In genomic region chr15:65644282-65644681, GRCh38 we compare ENCODE assay signal across 37 cellular contexts.
"Had no signal": no experiment of that assay in that cellular context is flagged by ENCODE, and none has a peak within 500 bp of the region (broad histone marks: within the 10 kb centered on the region; RNA-seq: fewer than 3 reads in every experiment).

No MANE protein-coding gene starts in this region.

- ATAC-seq: activated T-cell treated with anti-CD3 and anti-CD28 coated beads, Interleukin-2, amount 50 U/mL, for 72 hours; activated T-helper 17 cell treated with anti-CD3 and anti-CD28 coated beads, Interleukin-2, amount 50 U/mL, for 72 hours; PC-3; Right ventricle myocardium inferior; SK-N-SH treated with all-trans-retinoic acid at 6 μM for 48 hours; T-cell; T-helper 17 cell had no signal

- H3K36me3 ChIP-seq: brain microvascular endothelial cell, Peyer's patch had no signal

- H3K27ac Mint-ChIP-seq: activated B cell treated with CpG ODN at 0.5 μM for 24 hours; activated CD4-positive, alpha-beta memory T cell treated with anti-CD3 and anti-CD28 coated beads for 36 hours; activated naive CD8-positive, alpha-beta T cell treated with anti-CD3 and anti-CD28 coated beads for 36 hours had no signal

- H3K4me3 Mint-ChIP-seq: activated B cell treated with CpG ODN at 0.5 μM for 24 hours; activated CD4-positive, alpha-beta memory T cell treated with anti-CD3 and anti-CD28 coated beads for 36 hours; activated naive CD8-positive, alpha-beta T cell treated with anti-CD3 and anti-CD28 coated beads for 36 hours; activated T-cell treated with anti-CD3 and anti-CD28 coated beads, Interleukin-2, amount 50 U/mL, for 72 hours; activated T-helper 17 cell treated with anti-CD3 and anti-CD28 coated beads, Interleukin-2, amount 50 U/mL, for 72 hours; T-cell; T-helper 17 cell had no signal

- H3K27me3 Mint-ChIP-seq: activated B cell treated with CpG ODN at 0.5 μM for 24 hours; activated CD4-positive, alpha-beta memory T cell treated with anti-CD3 and anti-CD28 coated beads for 36 hours; activated naive CD8-positive, alpha-beta T cell treated with anti-CD3 and anti-CD28 coated beads for 36 hours; activated T-helper 17 cell treated with anti-CD3 and anti-CD28 coated beads, Interleukin-2, amount 50 U/mL, for 72 hours; T-cell; T-helper 17 cell had no signal

- H3K4me1 Mint-ChIP-seq: activated naive CD8-positive, alpha-beta T cell treated with anti-CD3 and anti-CD28 coated beads for 36 hours; activated T-helper 17 cell treated with anti-CD3 and anti-CD28 coated beads, Interleukin-2, amount 50 U/mL, for 72 hours; T-cell had no signal

- H3K36me3 Mint-ChIP-seq: activated CD4-positive, alpha-beta memory T cell treated with anti-CD3 and anti-CD28 coated beads for 36 hours had no signal

- H3K9me3 Mint-ChIP-seq: activated B cell treated with CpG ODN at 0.5 μM for 24 hours; activated CD4-positive, alpha-beta memory T cell treated with anti-CD3 and anti-CD28 coated beads for 36 hours; activated naive CD8-positive, alpha-beta T cell treated with anti-CD3 and anti-CD28 coated beads for 36 hours; activated T-cell treated with anti-CD3 and anti-CD28 coated beads, Interleukin-2, amount 50 U/mL, for 72 hours; activated T-helper 17 cell treated with anti-CD3 and anti-CD28 coated beads, Interleukin-2, amount 50 U/mL, for 72 hours; T-cell had no signal

- H3K4me3 ChIP-seq: Peyer's patch had no signal

- H3K27me3 ChIP-seq: brain microvascular endothelial cell, Peyer's patch had no signal

- H3K9me3 ChIP-seq: Peyer's patch had no signal

- DNase-seq: activated B cell treated with CpG ODN at 0.5 μM for 24 hours; activated CD4-positive, alpha-beta memory T cell treated with anti-CD3 and anti-CD28 coated beads for 36 hours; activated CD4-positive, alpha-beta T cell treated with anti-CD3 and anti-CD28 coated beads for 4 hours; activated CD4-positive, alpha-beta T cell treated with anti-CD3 and anti-CD28 coated beads, Interleukin-2, amount 50 U/mL, for 1 hour; activated CD4-positive, CD25-positive, alpha-beta regulatory T cell treated with anti-CD3 and anti-CD28 coated beads, Interleukin-2, amount 50 U/mL, for 72 hours; activated CD8-positive, alpha-beta memory T cell treated with anti-CD3 and anti-CD28 coated beads, Interleukin-2, amount 50 U/mL, for 4 hours; activated effector memory CD4-positive, alpha-beta T cell treated with anti-CD3 and anti-CD28 coated beads, Interleukin-2, amount 50 U/mL, for 16 hours; activated naive CD4-positive, alpha-beta T cell; activated naive CD4-positive, alpha-beta T cell treated with anti-CD3 and anti-CD28 coated beads, Interleukin-2, amount 50 U/mL, for 16 hours; activated naive CD8-positive, alpha-beta T cell treated with anti-CD3 and anti-CD28 coated beads for 36 hours; activated T-cell treated with anti-CD3 and anti-CD28 coated beads for 4 hours; activated T-cell treated with anti-CD3 and anti-CD28 coated beads, Interleukin-2, amount 50 U/mL, for 72 hours; amniotic stem cell; aorta; brain microvascular endothelial cell; central memory CD4-positive, alpha-beta T cell; NCI-H1092 treated with DMSO at 0.1 percent for 48 hours; NCI-H1417; NCI-H146; NCI-H187; NCI-H2029 treated with DMSO at 0.1 percent for 48 hours; NCI-H2107; NCI-H2171; NCI-H510A; NCI-H526; NCI-H748 treated with DMSO at 0.1 percent for 48 hours; NK-92 treated with Interleukin-12 subunit alpha and Interleukin-12 subunit beta, amount 100 ng/mL, for 24 hours; PC-3; Peyer's patch; RPMI8226; SIG-M5; T-cell; T-helper 17 cell; T-helper 9 cell had no signal
